ENCODE assay signal across 14 cellular contexts in genomic region chr10:124109261-124109660, GRCh38.
DNase-seq lines count a peak whose midpoint lies in the region; ATAC-seq and TF ChIP-seq lines count a peak whose summit lies in the region.
"Had no signal": no experiment of that assay in that cellular context is flagged by ENCODE, and none has a peak within 500 bp of the region (broad histone marks: within the 10 kb centered on the region; RNA-seq: fewer than 3 reads in every experiment).

No MANE protein-coding gene starts in this region.

- DNase-seq in DND-41 (peak; percentile 59), UCSD-AML1 (lab: John Stamatoyannopoulos, UW; ENCODE audit: unreplicated experiment) (peak; percentile 31), GOT3 (lab: John Stamatoyannopoulos, UW) (no peak)
- DNase-seq in activated naive CD4-positive, alpha-beta T cell (lab: John Stamatoyannopoulos, UW): no peak
- DNase-seq: Calu3; CD4-positive, CD25-positive, alpha-beta regulatory T cell; DMS 273 treated with DMSO at 0.1 percent for 48 hours; GM23248; H7 had no signal

- no peaks in the 10 kb centered on the region for H4K20me1 ChIP-seq in DND-41 (ENCODE audit: insufficient read depth, low read length)
- H4K20me1 ChIP-seq in Loucy (ENCODE audit: insufficient read depth, low read length, poor library complexity, severe bottlenecking): no peaks in the 10 kb centered on the region

- H3K4me1 ChIP-seq in DND-41 (ENCODE audit: insufficient read depth, low read length): peaks cover 12% of the 10 kb centered on the region
- H3K4me1 ChIP-seq in Loucy (ENCODE audit: insufficient read depth, low read length, poor library complexity, severe bottlenecking): peaks cover 18% of the 10 kb centered on the region

- ATAC-seq in DND-41 (ENCODE audit: insufficient read depth, low read depth) (peak; percentile 76), GM21360 (IDR thresholded peaks at IDR 0.05; ENCODE audit: unreplicated experiment) (no peak), GM21529 (IDR thresholded peaks at IDR 0.05; ENCODE audit: unreplicated experiment) (no peak)
- ATAC-seq: A549 had no signal

- H3K9me3 ChIP-seq in DND-41 (ENCODE audit: insufficient read depth, low read length, severe bottlenecking) (no peaks in the 10 kb centered on the region), Loucy (ENCODE audit: insufficient read depth, low read depth, low read length) (no peaks in the 10 kb centered on the region)
- H3K9me3 ChIP-seq: A549 had no signal

- no peaks in the 10 kb centered on the region for H3F3A ChIP-seq in Loucy (ENCODE audit: low read depth)

- H3K9ac ChIP-seq in DND-41 (ENCODE audit: low read depth, low read length): no peak overlapping the region
- peak overlapping the region; percentile 30 for H3K9ac ChIP-seq in Loucy (ENCODE audit: low read depth, low read length, poor library complexity, severe bottlenecking)
- H3K9ac ChIP-seq: GM23248, KMS-11 had no signal

- H3K79me2 ChIP-seq in DND-41 (ENCODE audit: insufficient read depth, low read length) (no peaks in the 10 kb centered on the region), Loucy (ENCODE audit: insufficient read depth, low read length) (no peaks in the 10 kb centered on the region)

- H3K4me3 ChIP-seq in DND-41 (ENCODE audit: low read depth in 1 of 2, low read length in 2 of 2) (no peak overlapping the region), Loucy (ENCODE audit: low read length, poor library complexity, severe bottlenecking) (peak overlapping the region; percentile 42)
- H3K4me3 ChIP-seq: A549, GM23248 had no signal

- no peaks in the 10 kb centered on the region for H3K9me2 ChIP-seq in Loucy (replicated peaks; ENCODE audit: low read depth, low read length)

- H3K27me3 ChIP-seq in DND-41 (ENCODE audit: insufficient read depth, low read length, poor library complexity) (no peaks in the 10 kb centered on the region), Loucy (ENCODE audit: insufficient read depth, low read length, poor library complexity, severe bottlenecking) (no peaks in the 10 kb centered on the region)

- no peak overlapping the region for H3K4me2 ChIP-seq in DND-41 (ENCODE audit: insufficient read depth, low read length)
- H3K4me2 ChIP-seq in Loucy (ENCODE audit: low read depth, low read length, poor library complexity, severe bottlenecking): peak overlapping the region; percentile 53
- H3K4me2 ChIP-seq: A549, KMS-11 had no signal

- H3K27ac ChIP-seq in DND-41 (ENCODE audit: low read length): peak overlapping the region; percentile 8
- H3K27ac ChIP-seq: A549, GM23248, KMS-11 had no signal

- H2AFZ ChIP-seq in DND-41 (ENCODE audit: low read depth, low read length) (no peak overlapping the region), Loucy (ENCODE audit: low read length) (no peak overlapping the region; the same call in 1 of the 2 replicates)
- H2AFZ ChIP-seq: GM23248 had no signal

- TF ChIP-seq CTCF in DND-41 (IDR thresholded peaks at IDR 0.05; ENCODE audit: borderline replicate concordance, extremely low read depth, low read length, poor library complexity, severe bottlenecking) (no peak), Loucy (conservative IDR thresholded peaks at IDR 0.05; ENCODE audit: low read length) (no peak)

- H3K36me3 ChIP-seq in DND-41 (ENCODE audit: insufficient read depth, low read length) (no peaks in the 10 kb centered on the region), Loucy (ENCODE audit: insufficient read depth, low read length) (no peaks in the 10 kb centered on the region)

Comparison
In these comparisons a context has a peak if more than half of its experiments do, and no peak if none do; other contexts are left out.
1. DNase-seq: peak in DND-41 (single experiment) and UCSD-AML1 (single experiment); none in activated naive CD4-positive, alpha-beta T cell (0 of 4) and GOT3 (single experiment).